Comparison of ENCODE assay signal across 13 cellular contexts in genomic region chr10:99973190-99973589, GRCh38. TPM values are rescaled to one million over a fixed set of nuclear protein-coding genes. Genes with fewer than 3 reads are reported as not detected.
DNase-seq lines count a peak whose midpoint lies in the region; ATAC-seq, FAIRE-seq and TF ChIP-seq lines count a peak whose summit lies in the region.
"Had no signal": no experiment of that assay in that cellular context is flagged by ENCODE, and none has a peak within 500 bp of the region (broad histone marks: within the 10 kb centered on the region; RNA-seq: fewer than 3 reads in every experiment).

No MANE protein-coding gene starts in this region.

- H3K27ac ChIP-seq in VCaP, result no peak overlapping the region
- no peak overlapping the region for H3K27ac ChIP-seq in foreskin keratinocyte
- H3K27ac ChIP-seq: BLaER1 had no signal

- no peaks in the 10 kb centered on the region for H3K27me3 ChIP-seq in foreskin keratinocyte
- H3K27me3 ChIP-seq: BLaER1, tibial nerve had no signal

- ATAC-seq in foreskin keratinocyte (no peak), GM21526 (IDR thresholded peaks at IDR 0.05; ENCODE audit: low FRiP score, unreplicated experiment) (no peak), sciatic nerve (no peak)
- ATAC-seq: activated naive CD8-positive, alpha-beta T cell treated with anti-CD3 and anti-CD28 coated beads, Interleukin-2, amount 50 U/mL, for 24 hours had no signal

- FAIRE-seq in A204.1 (lab: Jason Lieb, UNC), result peak; percentile 96

- no peak overlapping the region for H3K4me3 ChIP-seq in GM12865 (ENCODE audit: low read depth, low read length)
- H3K4me3 ChIP-seq: BLaER1, tibial nerve had no signal

- H3K4me1 ChIP-seq in foreskin keratinocyte, result peaks cover 25% of the 10 kb centered on the region

- no peak for DNase-seq in GM12865 (ENCODE audit: low read depth)
- no peak for DNase-seq in foreskin keratinocyte
- no peak for DNase-seq in NCI-H526 treated with DMSO at 0.1 percent for 48 hours (lab: John Stamatoyannopoulos, UW)
- DNase-seq in DMS153 (lab: John Stamatoyannopoulos, UW), result no peak
- no peak for DNase-seq in sciatic nerve (ENCODE audit: low spot score)
- DNase-seq: activated naive CD8-positive, alpha-beta T cell treated with anti-CD3 and anti-CD28 coated beads, Interleukin-2, amount 50 U/mL, for 24 hours; H7; NCI-H2081 treated with DMSO at 0.1 percent for 48 hours had no signal

- TF ChIP-seq CTCF in GM12865 (IDR thresholded peaks at IDR 0.05; ENCODE audit: insufficient read depth, low read depth, low read length, missing control alignments) (peak; percentile 25), VCaP (conservative IDR thresholded peaks at IDR 0.05) (peak; percentile 68), foreskin keratinocyte (conservative IDR thresholded peaks at IDR 0.05) (peak; percentile 60)

- intact Hi-C loops in sciatic nerve (cut with DNase I), result no loop called here

RNA-seq across cellular contexts. Expression of gene DNMBP, which starts 36.6 kb away (rescaled TPM):
- total RNA-seq in foreskin keratinocyte (24.3 and 24.5 TPM in 2 replicates), sciatic nerve (26.8 TPM)
- 9.4 and 10.1 TPM in 2 replicates for polyA plus RNA-seq in foreskin keratinocyte
